8 cellular contexts compared by ENCODE assay signal in the genomic region with DNA sequence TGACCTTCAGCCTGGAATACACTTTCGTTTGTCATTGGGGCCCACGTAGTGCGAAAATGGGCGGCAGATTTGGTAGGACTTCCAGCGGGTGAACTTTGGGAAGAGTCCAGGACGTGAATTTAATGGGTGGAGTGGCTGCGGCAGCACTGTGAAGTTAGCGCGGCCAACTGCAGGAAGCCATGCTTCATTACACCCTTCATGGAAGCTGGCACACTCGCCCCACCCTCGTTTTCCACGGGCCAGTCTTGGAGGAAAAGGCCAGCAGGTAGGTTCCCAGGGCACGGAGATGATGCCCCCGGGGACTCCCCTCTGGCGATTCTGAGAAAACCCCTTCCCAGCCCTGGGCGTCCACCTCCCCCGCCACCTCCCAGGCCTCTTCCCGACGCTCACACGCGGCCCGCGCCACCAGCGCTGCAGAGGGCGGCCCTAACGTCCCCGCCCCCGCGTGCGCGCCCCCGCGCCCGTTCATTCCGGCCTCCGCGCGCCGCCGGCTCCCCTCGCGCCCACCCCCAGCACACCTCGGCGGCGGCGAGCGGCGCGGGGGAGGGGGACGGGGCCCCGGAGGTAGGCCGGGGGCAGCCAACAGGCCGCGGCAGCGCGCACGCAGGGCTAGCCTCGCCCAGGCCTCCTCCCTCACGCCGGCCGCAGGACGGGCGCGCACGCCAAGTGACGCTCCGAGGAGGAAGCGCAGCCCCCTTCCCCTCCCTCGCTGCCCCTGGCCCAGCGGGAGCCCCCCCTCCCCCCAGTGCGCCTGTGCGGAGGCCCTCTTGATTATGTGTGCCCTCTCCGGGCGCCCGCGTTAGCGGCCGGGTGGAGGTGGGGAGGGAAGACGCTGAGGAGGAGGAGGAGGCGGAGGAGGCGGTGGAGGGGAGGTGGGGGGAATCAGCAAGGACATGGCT. TPM values are rescaled to one million over a fixed set of nuclear protein-coding genes. Genes with fewer than 3 reads are reported as not detected.
DNase-seq lines count a peak whose midpoint lies in the region; ATAC-seq, FAIRE-seq and TF ChIP-seq lines count a peak whose summit lies in the region.

A gene (plus strand): TSS at position 656 of the 899 bp plus-strand sequence. CDS start 413 bp downstream, outside the sequence.

- H3K27me3 ChIP-seq in PC-3 (ENCODE audit: low read length) (no peaks in the 10 kb centered on the region), muscle layer of colon (ENCODE audit: control insufficient read depth in 1 of 2, insufficient read depth in 2 of 2, low read length in 2 of 2) (no peaks in the 10 kb centered on the region)

- DNase-seq in D721Med (ENCODE audit: insufficient read length, low spot score) = peak; percentile 49
- DNase-seq in HuH-7 (ENCODE audit: low spot score) = peak; percentile 98
- peak; percentile 93 for DNase-seq in PC-3
- DNase-seq in activated T-cell treated with anti-CD3 and anti-CD28 coated beads, Interleukin-2, amount 50 U/mL, for 1 hour = peak; percentile 93
- peak; percentile 93 to 95 for DNase-seq in erythroblast (lab: John Stamatoyannopoulos, UW)
- DNase-seq in stimulated activated CD8-positive, alpha-beta memory T cell treated with anti-CD3 and anti-CD28 coated beads, Interleukin-7, amount 100 ng/mL, for 24 hours (ENCODE audit: low read depth) = peak; percentile 75

- H3K27ac ChIP-seq in PC-3 (ENCODE audit: low read length) (peak within 1 kb of the TSS; percentile 73), muscle layer of colon (ENCODE audit: low read depth, low read length) (peak within 1 kb of the TSS; percentile 94)

- H3K79me2 ChIP-seq in PC-3 (ENCODE audit: low read length) = peaks cover 37% of the 10 kb centered on the region

- TF ChIP-seq CTCF in D721Med (IDR thresholded peaks at IDR 0.05; ENCODE audit: insufficient read depth, missing control alignments) (no peak), PC-3 (conservative IDR thresholded peaks at IDR 0.05; ENCODE audit: low read depth, low read length) (no peak)

- H3F3A ChIP-seq in PC-3 (ENCODE audit: low read length, unreplicated experiment) = no peaks in the 10 kb centered on the region

- H3K9me2 ChIP-seq in PC-3 (replicated peaks; ENCODE audit: low read length) = no peaks in the 10 kb centered on the region

- peaks cover 7% of the 10 kb centered on the region; the same call in 1 of the 2 replicates for H3K4me1 ChIP-seq in PC-3 (ENCODE audit: insufficient read depth, low read length)
- H3K4me1 ChIP-seq in muscle layer of colon (ENCODE audit: insufficient read depth, low read length) = peaks cover 14% of the 10 kb centered on the region

- TF ChIP-seq POLR2A in erythroblast (IDR thresholded peaks at IDR 0.05; ENCODE audit: low read length) = peak; percentile 89

- H4K20me1 ChIP-seq in PC-3 (ENCODE audit: low read length) = no peaks in the 10 kb centered on the region

- FAIRE-seq in D721Med (lab: Jason Lieb, UNC) = no peak

- peak within 1 kb of the TSS; percentile 80 for H3K4me3 ChIP-seq in PC-3 (ENCODE audit: low read length)
- H3K4me3 ChIP-seq in muscle layer of colon (ENCODE audit: low read depth in 1 of 2, low read length in 2 of 2) = peak within 1 kb of the TSS; percentile 44 to 75

- POLR2A ChIA-PET in PC-3 (lab: Charles Lee; ENCODE audit: unreplicated experiment) = no interaction called here

- peak within 1 kb of the TSS; percentile 88 for H3K4me2 ChIP-seq in PC-3 (ENCODE audit: low read length)

- peaks cover 4% of the 10 kb centered on the region for H3K36me3 ChIP-seq in PC-3 (ENCODE audit: low read depth, low read length)
- H3K36me3 ChIP-seq in muscle layer of colon (ENCODE audit: insufficient read depth, low read length) = peaks cover 4% of the 10 kb centered on the region

- CTCF ChIA-PET in PC-3 (lab: Charles Lee) = interaction anchor here (0.6 kb wide), 1 partner anchor 37 kb away, joined by 3 read pairs; no protein-coding TSS in a partner anchor

- H3K9ac ChIP-seq in PC-3 (ENCODE audit: low read length) (peak within 1 kb of the TSS; percentile 81), muscle layer of colon (ENCODE audit: low read length) (peak within 1 kb of the TSS; percentile 77)

- intact Hi-C loops in PC-3 (cut with micrococcal nuclease) = no loop called here

- BruUV-seq in PC-3 (replicated peaks; lab: Mats Ljungman, UMichigan) = TSS peak; percentile 93

- peak within 1 kb of the TSS; percentile 68 for H2AFZ ChIP-seq in PC-3 (ENCODE audit: low read length)

- ATAC-seq in GM21390 (IDR thresholded peaks at IDR 0.05; ENCODE audit: unreplicated experiment) (peak; percentile 86), PC-3 (peak; percentile 84)

- H3K9me3 ChIP-seq in PC-3 (ENCODE audit: low read length) = no peaks in the 10 kb centered on the region
- H3K9me3 ChIP-seq in muscle layer of colon (ENCODE audit: low read length) = no peaks in the 10 kb centered on the region

RNA-seq across cellular contexts. Expression of the gene that starts here (rescaled TPM):
- total RNA-seq in PC-3 (2014; rRNA removed) = 21.5 and 32.5 TPM in 2 replicates

Comparison
In these comparisons a context has a peak if more than half of its experiments do, and no peak if none do; other contexts are left out.
1. Peak in every context shown above with its lines: DNase-seq, ATAC-seq, H3K4me3 ChIP-seq and H3K27ac ChIP-seq.